In genomic region chr20:41003933-41004294, GRCh38 we compare ENCODE assay signal across 1 cellular context.
TF ChIP-seq lines count a peak whose summit lies in the region.

No MANE protein-coding gene starts in this region.

TF ChIP-seq in K562, 482 proteins besides CTCF, POLR2A, EP300 and RAD21:
- TF ChIP-seq DACH1 (IDR thresholded peaks at IDR 0.05; ENCODE audit: partially characterized antibody) (peak; percentile 4), GATA2 (CRISPR knock-in tag; IDR thresholded peaks at IDR 0.05) (0 out of 2 replicates have a peak, but pooled peaks have one; percentile 39), ZNF175 (CRISPR knock-in tag; IDR thresholded peaks at IDR 0.05; ENCODE audit: low read depth) (peak; percentile 9), BCOR (IDR thresholded peaks at IDR 0.05) (peak; percentile 68; the same call in 1 of the 2 replicates), ZKSCAN8 (CRISPR knock-in tag; IDR thresholded peaks at IDR 0.05) (0 out of 2 replicates have a peak, but pooled peaks have one; percentile 12), FOSL1 (tag; conservative IDR thresholded peaks at IDR 0.05) (peak; percentile 2; the same call in 1 of the 2 replicates), SMARCA5 (IDR thresholded peaks at IDR 0.05) (peak; percentile 64; the same call in 1 of the 2 replicates)
TF ChIP-seq in K562: peak in this region for 7; not testable (repeated sequence) for 475.
